In genomic region chr3:4866841-4867240, GRCh38 we compare ENCODE assay signal across 8 cellular contexts.
DNase-seq lines count a peak whose midpoint lies in the region; ATAC-seq, FAIRE-seq and TF ChIP-seq lines count a peak whose summit lies in the region.

No MANE protein-coding gene starts in this region.

- in situ Hi-C loops in G401 (cut with HindIII; ENCODE audit: low sequenced_read_pairs), result no loop called here

- H4K20me1 ChIP-seq in PC-9 (ENCODE audit: insufficient read depth) (no peaks in the 10 kb centered on the region), endothelial cell of umbilical vein (replicated peaks; ENCODE audit: control insufficient read depth, extremely low read depth, insufficient read depth, low read length) (no peaks in the 10 kb centered on the region)

- H3K27me3 ChIP-seq in PC-9 (ENCODE audit: insufficient read depth, low read depth) (no peaks in the 10 kb centered on the region), endothelial cell of umbilical vein (ENCODE audit: control insufficient read depth in 2 of 2, insufficient read depth in 2 of 2, low read length in 2 of 2) (no peaks in the 10 kb centered on the region), psoas muscle (ENCODE audit: insufficient read depth in 3 of 3, low read length in 2 of 3) (no peaks in the 10 kb centered on the region)

- H3K9me2 ChIP-seq in PC-9 (ENCODE audit: insufficient read depth), result no peaks in the 10 kb centered on the region

- 24 to 35% (median 28%) methylated on average over 6 of the region's 6 CpGs for WGBS in psoas muscle, 3 donors

- no peaks in the 10 kb centered on the region for H3K9me1 ChIP-seq in endothelial cell of umbilical vein (replicated peaks; ENCODE audit: control insufficient read depth, extremely low read depth, insufficient read depth, low read length)

- BruUV-seq in PC-9 (replicated peaks; lab: Mats Ljungman, UMichigan), result no TSS peak
- no TSS peak for BruUV-seq in endothelial cell of umbilical vein (replicated peaks; lab: Mats Ljungman, UMichigan)

- H2AFZ ChIP-seq in PC-9 (no peak overlapping the region), endothelial cell of umbilical vein (ENCODE audit: low read depth, low read length) (peak overlapping the region; percentile 68)

- dilution Hi-C loops in endothelial cell of umbilical vein (cut with MboI; ENCODE audit: extremely low pct_ligation_motif_present, low sequenced_read_pairs), result no loop called here

- H3K79me2 ChIP-seq in PC-9 (ENCODE audit: low read depth) (no peaks in the 10 kb centered on the region), endothelial cell of umbilical vein (ENCODE audit: control insufficient read depth, insufficient read depth, low read length) (no peaks in the 10 kb centered on the region)

- CTCF ChIA-PET in PC-9 (lab: Charles Lee), result interaction anchor here (0.8 kb wide), 1 partner anchor 42 kb away, joined by 3 read pairs; no protein-coding TSS in a partner anchor
- CTCF ChIA-PET in endothelial cell of umbilical vein (lab: Charles Lee), result interaction anchor here (0.6 to 1.2 kb wide), 4 partner anchors 27 to 146 kb away, joined by 3 to 7 read pairs (median 3); no protein-coding TSS in a partner anchor

- H3K36me3 ChIP-seq in PC-9 (ENCODE audit: low read depth) (no peaks in the 10 kb centered on the region), endothelial cell of umbilical vein (ENCODE audit: control insufficient read depth in 2 of 2, extremely low read depth in 1 of 2, insufficient read depth in 2 of 2, low read length in 2 of 2) (no peaks in the 10 kb centered on the region), psoas muscle (ENCODE audit: insufficient read depth in 1 of 2, low read depth in 1 of 2) (no peaks in the 10 kb centered on the region)

- no peaks in the 10 kb centered on the region; the same call in 1 of the 2 replicates for H3K9me3 ChIP-seq in PC-9 (ENCODE audit: insufficient read depth, low read depth)
- no peaks in the 10 kb centered on the region for H3K9me3 ChIP-seq in endothelial cell of umbilical vein (replicated peaks; ENCODE audit: control insufficient read depth, insufficient read depth, low read length)
- peaks cover 6% of the 10 kb centered on the region for H3K9me3 ChIP-seq in psoas muscle

- FAIRE-seq in endothelial cell of umbilical vein (lab: Jason Lieb, UNC), result peak; percentile 62

- peaks cover 24% of the 10 kb centered on the region for H3K4me1 ChIP-seq in PC-9 (replicated peaks; ENCODE audit: insufficient read depth)
- peaks cover 23% of the 10 kb centered on the region for H3K4me1 ChIP-seq in endothelial cell of umbilical vein (ENCODE audit: control insufficient read depth, extremely low read depth, insufficient read depth, low read length)
- peaks cover 7% of the 10 kb centered on the region for H3K4me1 ChIP-seq in psoas muscle

- intact Hi-C loops in PC-9 (cut with micrococcal nuclease; ENCODE audit: unreplicated experiment) (no loop called here), endothelial cell of umbilical vein (cut with micrococcal nuclease) (no loop called here), psoas muscle (cut with DNase I) (no loop called here)

- H3K4me3 ChIP-seq in PC-9 (peak overlapping the region; percentile 67; the same call in 1 of the 2 replicates), endothelial cell of umbilical vein (replicated peaks in 1 of 3; ENCODE audit: insufficient read depth in 1 of 3, low read depth in 1 of 3, low read length in 3 of 3) (peak overlapping the region in 1 of 3 experiments; percentile 20), psoas muscle (peak overlapping the region; percentile 67)

- peak overlapping the region; percentile 82 for H3K9ac ChIP-seq in endothelial cell of umbilical vein (replicated peaks; ENCODE audit: extremely low read depth, insufficient read depth, low read length)

- no peak for TF ChIP-seq POLR2A in endothelial cell of umbilical vein (IDR thresholded peaks at IDR 0.05; ENCODE audit: low read depth, low read length)

- peak overlapping the region; percentile 86 for H3K27ac ChIP-seq in PC-9
- H3K27ac ChIP-seq in endothelial cell of umbilical vein (ENCODE audit: insufficient read depth, low read depth, low read length), result peak overlapping the region; percentile 89
- H3K27ac ChIP-seq in psoas muscle, result peak overlapping the region; percentile 95

- H3K4me2 ChIP-seq in PC-9, result peak overlapping the region; percentile 96
- peak overlapping the region; percentile 65 for H3K4me2 ChIP-seq in endothelial cell of umbilical vein (ENCODE audit: insufficient read depth, low read length)

- TF ChIP-seq CTCF in PC-9 (conservative IDR thresholded peaks at IDR 0.05) (no peak), endothelial cell of umbilical vein (IDR thresholded peaks at IDR 0.05; ENCODE audit: extremely low read depth in 1 of 2, insufficient read depth in 1 of 2, low read depth in 1 of 2, low read length in 2 of 2) (no peak), psoas muscle (IDR thresholded peaks at IDR 0.05) (no peak)

- POLR2A ChIA-PET in PC-9 (lab: Charles Lee; ENCODE audit: unreplicated experiment) (interaction anchor here (0.5 to 0.7 kb wide), 2 partner anchors 9 to 146 kb away, joined by 3 to 4 read pairs; no protein-coding TSS in a partner anchor), endothelial cell of umbilical vein (lab: Charles Lee) (interaction anchor here (1.0 kb wide), 1 partner anchor 112 kb away, joined by 3 read pairs; the partner anchor contains the start of gene BHLHE40)

- peaks cover 12% of the 10 kb centered on the region for H3F3A ChIP-seq in PC-9 (ENCODE audit: insufficient read depth, low read depth)

- peak; percentile 19 for DNase-seq in G401 (ENCODE audit: low spot score)
- no peak for DNase-seq in PC-9
- DNase-seq in endothelial cell of umbilical vein (ENCODE audit: low read depth, low spot score), result peak; percentile 82
- no peak for DNase-seq in psoas muscle
- DNase-seq in NOMO-1 (lab: John Stamatoyannopoulos, UW; ENCODE audit: unreplicated experiment in 2 of 2), result no peak
- DNase-seq in NOMO-1 treated with DMSO at 0.1 percent for 48 hours (lab: John Stamatoyannopoulos, UW; ENCODE audit: unreplicated experiment), result no peak
- DNase-seq in islet precursor cell, result no peak

- ATAC-seq in psoas muscle (no peak), GM21825 (IDR thresholded peaks at IDR 0.05; ENCODE audit: unreplicated experiment) (no peak)

TF ChIP-seq in endothelial cell of umbilical vein, 7 proteins besides CTCF, POLR2A, EP300 and RAD21:
- TF ChIP-seq JUN (IDR thresholded peaks at IDR 0.05; ENCODE audit: borderline replicate concordance, insufficient read depth, insufficient read length, low read depth) (no peak), GATA2 (IDR thresholded peaks at IDR 0.05; ENCODE audit: insufficient read depth, insufficient read length, low read depth, low read length) (no peak), MYC (IDR thresholded peaks at IDR 0.05; ENCODE audit: low read depth, low read length) (no peak), MAX (IDR thresholded peaks at IDR 0.05; ENCODE audit: insufficient read depth, insufficient read length) (no peak), POLR2AphosphoS5 (IDR thresholded peaks at IDR 0.05; ENCODE audit: insufficient read depth, low read depth, low read length) (no peak), FOS (IDR thresholded peaks at IDR 0.05; ENCODE audit: borderline replicate concordance, insufficient read depth, low read length) (no peak), EZH2 (IDR thresholded peaks at IDR 0.05; ENCODE audit: borderline replicate concordance, low read depth, low read length, severe bottlenecking) (no peak)

Comparison
In these comparisons a context has a peak if more than half of its experiments do, and no peak if none do; other contexts are left out.
1. DNase-seq: peak in G401 (single experiment) and endothelial cell of umbilical vein (single experiment); none in PC-9 (0 of 2), psoas muscle (0 of 2), NOMO-1 (0 of 2), NOMO-1 treated with DMSO at 0.1 percent for 48 hours (single experiment) and islet precursor cell (single experiment).
2. Peak in every context shown above with its lines, with median percentiles within 50 percentile points of each other: H3K27ac ChIP-seq.